Comparison of ENCODE assay signal across 15 cellular contexts in genomic region chr15:59029554-59029953, GRCh38. TPM values are rescaled to one million over a fixed set of nuclear protein-coding genes. Genes with fewer than 3 reads are reported as not detected.
DNase-seq lines count a peak whose midpoint lies in the region; ATAC-seq and TF ChIP-seq lines count a peak whose summit lies in the region.
"Had no signal": no experiment of that assay in that cellular context is flagged by ENCODE, and none has a peak within 500 bp of the region (broad histone marks: within the 10 kb centered on the region; RNA-seq: fewer than 3 reads in every experiment).

No MANE protein-coding gene starts in this region.

- H3K9me3 Mint-ChIP-seq in natural killer cell (no peaks in the 10 kb centered on the region), WTC11 (no peaks in the 10 kb centered on the region; the same call in 1 of the 2 replicates), immature natural killer cell (no peaks in the 10 kb centered on the region)
- no peaks in the 10 kb centered on the region for H3K9me3 Mint-ChIP-seq in natural killer cell treated with Interleukin-12 subunit alpha and Interleukin-12 subunit beta and Interleukin-15 and Interleukin-18, amount 100 ng/mL, for 72 hours
- H3K9me3 Mint-ChIP-seq: CD4-positive, alpha-beta T cell; H9 had no signal

- H3K27me3 ChIP-seq in brain microvascular endothelial cell (replicated peaks), result no peaks in the 10 kb centered on the region
- H3K27me3 ChIP-seq: BE2C had no signal

- no peak for TF ChIP-seq CTCF in natural killer cell (IDR thresholded peaks at IDR 0.05)
- TF ChIP-seq CTCF in WTC11 (IDR thresholded peaks at IDR 0.05), result no peak
- TF ChIP-seq CTCF in brain microvascular endothelial cell (IDR thresholded peaks at IDR 0.05; ENCODE audit: low read depth, low read length, missing control alignments), result no peak

- H3K4me3 Mint-ChIP-seq in natural killer cell, result peak overlapping the region; percentile 45
- no peak overlapping the region for H3K4me3 Mint-ChIP-seq in natural killer cell treated with Interleukin-12 subunit alpha and Interleukin-12 subunit beta and Interleukin-15 and Interleukin-18, amount 100 ng/mL, for 72 hours
- H3K4me3 Mint-ChIP-seq in WTC11, result no peak overlapping the region
- H3K4me3 Mint-ChIP-seq in immature natural killer cell, result peak overlapping the region in 4 of 5 donors; percentile 3 to 61 (median 36)
- H3K4me3 Mint-ChIP-seq: CD4-positive, alpha-beta T cell; H9 had no signal

- H3K4me1 Mint-ChIP-seq in natural killer cell (peaks cover 33 to 36% of the 10 kb centered on the region in 2 donors), WTC11 (no peaks in the 10 kb centered on the region; the same call in 1 of the 2 replicates), immature natural killer cell (peaks cover 24 to 52% of the 10 kb centered on the region in 2 donors)
- peaks cover 25 to 29% of the 10 kb centered on the region in 2 donors for H3K4me1 Mint-ChIP-seq in natural killer cell treated with Interleukin-12 subunit alpha and Interleukin-12 subunit beta and Interleukin-15 and Interleukin-18, amount 100 ng/mL, for 72 hours (ENCODE audit: low read depth in 2 of 2)
- H3K4me1 Mint-ChIP-seq: H9 had no signal

- DNase-seq in natural killer cell (no peak), WTC11 (ENCODE audit: low spot score) (no peak), immature natural killer cell (peak in 2 of 3 donors; percentile 8 to 9), brain microvascular endothelial cell (no peak), ecto neural progenitor cell (ENCODE audit: low spot score) (no peak), NCI-H128 (lab: John Stamatoyannopoulos, UW; ENCODE audit: unreplicated experiment) (no peak)
- DNase-seq in natural killer cell treated with Interleukin-12 subunit alpha and Interleukin-12 subunit beta and Interleukin-15 and Interleukin-18, amount 100 ng/mL, for 72 hours (ENCODE audit: low spot score), result no peak
- DNase-seq: ACHN; BE2C; C1 segment of cervical spinal cord; CD4-positive, alpha-beta T cell; DMS79 treated with DMSO at 0.1 percent for 48 hours; GF-D8; H9; IMR-90 had no signal

- in situ Hi-C loops in brain microvascular endothelial cell (cut with HindIII; ENCODE audit: low pct_ligation_motif_present, low sequenced_read_pairs), result no loop called here

- CTCF ChIA-PET in WTC11 (lab: Charles Lee), result no interaction called here

- POLR2A ChIA-PET in WTC11 (lab: Charles Lee), result interaction anchor here (0.6 kb wide), 1 partner anchor 41 kb away, joined by 3 read pairs; no protein-coding TSS in a partner anchor

- H3K4me3 ChIP-seq in brain microvascular endothelial cell (ENCODE audit: low read depth, low read length), result no peak overlapping the region

- H3K36me3 Mint-ChIP-seq in natural killer cell (peaks cover 13% of the 10 kb centered on the region), WTC11 (peaks cover 9% of the 10 kb centered on the region), immature natural killer cell (peaks cover 4 to 32% (median 16%) of the 10 kb centered on the region in 3 donors)
- peaks cover 23% of the 10 kb centered on the region for H3K36me3 Mint-ChIP-seq in natural killer cell treated with Interleukin-12 subunit alpha and Interleukin-12 subunit beta and Interleukin-15 and Interleukin-18, amount 100 ng/mL, for 72 hours

- H3K27me3 Mint-ChIP-seq in natural killer cell (ENCODE audit: low read depth in 2 of 2), result no peaks in the 10 kb centered on the region
- H3K27me3 Mint-ChIP-seq in natural killer cell treated with Interleukin-12 subunit alpha and Interleukin-12 subunit beta and Interleukin-15 and Interleukin-18, amount 100 ng/mL, for 72 hours, result no peaks in the 10 kb centered on the region
- H3K27me3 Mint-ChIP-seq in WTC11 (ENCODE audit: low read depth), result no peaks in the 10 kb centered on the region
- no peaks in the 10 kb centered on the region for H3K27me3 Mint-ChIP-seq in immature natural killer cell (ENCODE audit: low read depth in 3 of 3)
- H3K27me3 Mint-ChIP-seq: CD4-positive, alpha-beta T cell had no signal

- H3K36me3 ChIP-seq in brain microvascular endothelial cell (replicated peaks), result peaks cover 14% of the 10 kb centered on the region

- H3K27ac Mint-ChIP-seq in natural killer cell (peak overlapping the region in 1 of 2 donors; percentile 2), WTC11 (peak overlapping the region; percentile 21; the same call in 1 of the 2 replicates), immature natural killer cell (peak overlapping the region in 1 of 6 donors; percentile 6)
- no peak overlapping the region for H3K27ac Mint-ChIP-seq in natural killer cell treated with Interleukin-12 subunit alpha and Interleukin-12 subunit beta and Interleukin-15 and Interleukin-18, amount 100 ng/mL, for 72 hours
- H3K27ac Mint-ChIP-seq: CD4-positive, alpha-beta T cell; H9 had no signal

- intact Hi-C loops in natural killer cell (cut with micrococcal nuclease), result no loop called here

- ATAC-seq in natural killer cell (peak in 1 of 3 donors; percentile 71), WTC11 (no peak)
- ATAC-seq in natural killer cell treated with Interleukin-12 subunit alpha and Interleukin-12 subunit beta and Interleukin-15 and Interleukin-18, amount 100 ng/mL, for 72 hours, result no peak

- H3K27ac ChIP-seq in brain microvascular endothelial cell, result no peak overlapping the region

TF ChIP-seq in WTC11, 78 proteins besides CTCF, POLR2A, EP300 and RAD21:
- no peak for TF ChIP-seq FOXP1 (CRISPR knock-in tag; IDR thresholded peaks at IDR 0.05; ENCODE audit: borderline replicate concordance)
- no peak for TF ChIP-seq RORB (CRISPR knock-in tag; IDR thresholded peaks at IDR 0.05)
- no peak for TF ChIP-seq MAX (CRISPR knock-in tag; IDR thresholded peaks at IDR 0.05)
- no peak for TF ChIP-seq CREB1 (CRISPR knock-in tag; IDR thresholded peaks at IDR 0.05)

RNA-seq across cellular contexts. Expression of gene RNF111, which starts 42.1 kb away (rescaled TPM):
- 10 to 100 TPM; 39.4 to 53.1 (median 46.0) TPM for total RNA-seq in natural killer cell
- total RNA-seq in natural killer cell treated with Interleukin-12 subunit alpha and Interleukin-12 subunit beta and Interleukin-15 and Interleukin-18, amount 100 ng/mL, for 72 hours, result 10 to 100 TPM; 43.5 to 57.7 TPM
- total RNA-seq in WTC11 (2021), result 22.4 to 22.6 TPM (median 22.6 TPM) in 3 replicates
- polyA plus RNA-seq in immature natural killer cell, result 10 to 100 TPM in 2 of 3 donors, 1 to 10 TPM in 1; 8.1 to 19.1 (median 10.8) TPM

Comparison
In these comparisons a context has a peak if more than half of its experiments do, and no peak if none do; other contexts are left out.
1. H3K4me3 Mint-ChIP-seq: peak in natural killer cell (single experiment) and immature natural killer cell (4 of 5); none in natural killer cell treated with Interleukin-12 subunit alpha and Interleukin-12 subunit beta and Interleukin-15 and Interleukin-18, amount 100 ng/mL, for 72 hours (single experiment) and WTC11 (single experiment).
2. DNase-seq: peak in immature natural killer cell (2 of 3); none in natural killer cell (single experiment), natural killer cell treated with Interleukin-12 subunit alpha and Interleukin-12 subunit beta and Interleukin-15 and Interleukin-18, amount 100 ng/mL, for 72 hours (single experiment), WTC11 (single experiment), brain microvascular endothelial cell (single experiment), ecto neural progenitor cell (single experiment) and NCI-H128 (single experiment).